Comparison of ENCODE assay signal across 1 cellular context in the genomic region with DNA sequence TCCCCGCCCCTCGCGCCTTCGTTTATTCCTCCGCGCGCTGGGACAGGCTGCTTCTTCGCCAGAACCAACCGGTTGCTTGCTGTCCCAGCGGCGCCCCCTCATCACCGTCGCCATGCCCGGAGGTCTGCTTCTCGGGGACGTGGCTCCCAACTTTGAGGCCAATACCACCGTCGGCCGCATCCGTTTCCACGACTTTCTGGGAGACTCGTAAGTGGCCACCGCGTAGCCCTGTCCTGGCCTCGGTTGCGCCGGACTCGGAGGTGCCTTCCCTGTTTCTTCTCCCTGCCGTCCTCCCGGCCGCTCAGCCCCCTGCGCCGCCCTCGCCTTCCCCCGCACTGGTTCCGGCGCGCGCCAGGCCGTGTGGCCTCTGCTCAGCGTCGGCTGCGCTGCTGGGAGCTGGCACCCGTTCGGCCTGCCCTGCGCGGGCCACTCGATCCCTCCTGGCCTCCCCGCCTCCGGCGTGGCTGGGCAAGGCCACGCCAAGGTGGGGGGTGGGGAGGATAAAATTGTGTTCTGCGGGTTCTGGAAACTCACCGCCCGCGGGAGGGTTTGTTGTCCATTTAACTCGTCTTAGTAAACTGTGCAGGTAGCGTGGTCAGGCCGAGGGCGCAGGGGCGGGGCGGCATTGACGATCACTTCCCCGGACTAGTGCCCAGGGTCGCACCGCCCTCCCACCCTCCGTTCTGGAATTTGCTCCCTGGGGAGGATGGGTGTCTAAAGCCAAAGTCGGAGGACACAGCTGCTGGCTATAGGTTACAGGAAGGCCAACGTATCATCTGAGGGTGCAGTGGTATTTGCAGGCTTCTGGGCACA.
TF ChIP-seq lines count a peak whose summit lies in the region.

A gene with protein sequence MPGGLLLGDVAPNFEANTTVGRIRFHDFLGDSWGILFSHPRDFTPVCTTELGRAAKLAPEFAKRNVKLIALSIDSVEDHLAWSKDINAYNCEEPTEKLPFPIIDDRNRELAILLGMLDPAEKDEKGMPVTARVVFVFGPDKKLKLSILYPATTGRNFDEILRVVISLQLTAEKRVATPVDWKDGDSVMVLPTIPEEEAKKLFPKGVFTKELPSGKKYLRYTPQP (plus strand): TSS at position 50 of the 813 bp plus-strand sequence. CDS start 63 bp downstream, at position 113.

TF ChIP-seq in GM12878, 131 proteins besides CTCF, POLR2A, EP300 and RAD21 (continued from another document and continues in another):
- TF ChIP-seq, protein P1, sequence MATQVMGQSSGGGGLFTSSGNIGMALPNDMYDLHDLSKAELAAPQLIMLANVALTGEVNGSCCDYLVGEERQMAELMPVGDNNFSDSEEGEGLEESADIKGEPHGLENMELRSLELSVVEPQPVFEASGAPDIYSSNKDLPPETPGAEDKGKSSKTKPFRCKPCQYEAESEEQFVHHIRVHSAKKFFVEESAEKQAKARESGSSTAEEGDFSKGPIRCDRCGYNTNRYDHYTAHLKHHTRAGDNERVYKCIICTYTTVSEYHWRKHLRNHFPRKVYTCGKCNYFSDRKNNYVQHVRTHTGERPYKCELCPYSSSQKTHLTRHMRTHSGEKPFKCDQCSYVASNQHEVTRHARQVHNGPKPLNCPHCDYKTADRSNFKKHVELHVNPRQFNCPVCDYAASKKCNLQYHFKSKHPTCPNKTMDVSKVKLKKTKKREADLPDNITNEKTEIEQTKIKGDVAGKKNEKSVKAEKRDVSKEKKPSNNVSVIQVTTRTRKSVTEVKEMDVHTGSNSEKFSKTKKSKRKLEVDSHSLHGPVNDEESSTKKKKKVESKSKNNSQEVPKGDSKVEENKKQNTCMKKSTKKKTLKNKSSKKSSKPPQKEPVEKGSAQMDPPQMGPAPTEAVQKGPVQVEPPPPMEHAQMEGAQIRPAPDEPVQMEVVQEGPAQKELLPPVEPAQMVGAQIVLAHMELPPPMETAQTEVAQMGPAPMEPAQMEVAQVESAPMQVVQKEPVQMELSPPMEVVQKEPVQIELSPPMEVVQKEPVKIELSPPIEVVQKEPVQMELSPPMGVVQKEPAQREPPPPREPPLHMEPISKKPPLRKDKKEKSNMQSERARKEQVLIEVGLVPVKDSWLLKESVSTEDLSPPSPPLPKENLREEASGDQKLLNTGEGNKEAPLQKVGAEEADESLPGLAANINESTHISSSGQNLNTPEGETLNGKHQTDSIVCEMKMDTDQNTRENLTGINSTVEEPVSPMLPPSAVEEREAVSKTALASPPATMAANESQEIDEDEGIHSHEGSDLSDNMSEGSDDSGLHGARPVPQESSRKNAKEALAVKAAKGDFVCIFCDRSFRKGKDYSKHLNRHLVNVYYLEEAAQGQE (IDR thresholded peaks at IDR 0.05; ENCODE audit: low read depth, low read length), result no peak
- TF ChIP-seq, protein P2, sequence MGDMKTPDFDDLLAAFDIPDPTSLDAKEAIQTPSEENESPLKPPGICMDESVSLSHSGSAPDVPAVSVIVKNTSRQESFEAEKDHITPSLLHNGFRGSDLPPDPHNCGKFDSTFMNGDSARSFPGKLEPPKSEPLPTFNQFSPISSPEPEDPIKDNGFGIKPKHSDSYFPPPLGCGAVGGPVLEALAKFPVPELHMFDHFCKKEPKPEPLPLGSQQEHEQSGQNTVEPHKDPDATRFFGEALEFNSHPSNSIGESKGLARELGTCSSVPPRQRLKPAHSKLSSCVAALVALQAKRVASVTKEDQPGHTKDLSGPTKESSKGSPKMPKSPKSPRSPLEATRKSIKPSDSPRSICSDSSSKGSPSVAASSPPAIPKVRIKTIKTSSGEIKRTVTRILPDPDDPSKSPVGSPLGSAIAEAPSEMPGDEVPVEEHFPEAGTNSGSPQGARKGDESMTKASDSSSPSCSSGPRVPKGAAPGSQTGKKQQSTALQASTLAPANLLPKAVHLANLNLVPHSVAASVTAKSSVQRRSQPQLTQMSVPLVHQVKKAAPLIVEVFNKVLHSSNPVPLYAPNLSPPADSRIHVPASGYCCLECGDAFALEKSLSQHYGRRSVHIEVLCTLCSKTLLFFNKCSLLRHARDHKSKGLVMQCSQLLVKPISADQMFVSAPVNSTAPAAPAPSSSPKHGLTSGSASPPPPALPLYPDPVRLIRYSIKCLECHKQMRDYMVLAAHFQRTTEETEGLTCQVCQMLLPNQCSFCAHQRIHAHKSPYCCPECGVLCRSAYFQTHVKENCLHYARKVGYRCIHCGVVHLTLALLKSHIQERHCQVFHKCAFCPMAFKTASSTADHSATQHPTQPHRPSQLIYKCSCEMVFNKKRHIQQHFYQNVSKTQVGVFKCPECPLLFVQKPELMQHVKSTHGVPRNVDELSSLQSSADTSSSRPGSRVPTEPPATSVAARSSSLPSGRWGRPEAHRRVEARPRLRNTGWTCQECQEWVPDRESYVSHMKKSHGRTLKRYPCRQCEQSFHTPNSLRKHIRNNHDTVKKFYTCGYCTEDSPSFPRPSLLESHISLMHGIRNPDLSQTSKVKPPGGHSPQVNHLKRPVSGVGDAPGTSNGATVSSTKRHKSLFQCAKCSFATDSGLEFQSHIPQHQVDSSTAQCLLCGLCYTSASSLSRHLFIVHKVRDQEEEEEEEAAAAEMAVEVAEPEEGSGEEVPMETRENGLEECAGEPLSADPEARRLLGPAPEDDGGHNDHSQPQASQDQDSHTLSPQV (IDR thresholded peaks at IDR 0.05), result no peak
- TF ChIP-seq, protein P3, sequence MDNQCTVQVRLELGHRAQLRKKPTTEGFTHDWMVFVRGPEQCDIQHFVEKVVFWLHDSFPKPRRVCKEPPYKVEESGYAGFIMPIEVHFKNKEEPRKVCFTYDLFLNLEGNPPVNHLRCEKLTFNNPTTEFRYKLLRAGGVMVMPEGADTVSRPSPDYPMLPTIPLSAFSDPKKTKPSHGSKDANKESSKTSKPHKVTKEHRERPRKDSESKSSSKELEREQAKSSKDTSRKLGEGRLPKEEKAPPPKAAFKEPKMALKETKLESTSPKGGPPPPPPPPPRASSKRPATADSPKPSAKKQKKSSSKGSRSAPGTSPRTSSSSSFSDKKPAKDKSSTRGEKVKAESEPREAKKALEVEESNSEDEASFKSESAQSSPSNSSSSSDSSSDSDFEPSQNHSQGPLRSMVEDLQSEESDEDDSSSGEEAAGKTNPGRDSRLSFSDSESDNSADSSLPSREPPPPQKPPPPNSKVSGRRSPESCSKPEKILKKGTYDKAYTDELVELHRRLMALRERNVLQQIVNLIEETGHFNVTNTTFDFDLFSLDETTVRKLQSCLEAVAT (IDR thresholded peaks at IDR 0.05), result no peak
- TF ChIP-seq SMAD5 (IDR thresholded peaks at IDR 0.05; ENCODE audit: low read depth) (0 out of 2 replicates have a peak, but pooled peaks have one; percentile 35), ZNF274 (IDR thresholded peaks at IDR 0.05; ENCODE audit: insufficient read depth, insufficient read length) (no peak), CEBPB (IDR thresholded peaks at IDR 0.05; ENCODE audit: borderline replicate concordance in 1 of 2, low read depth in 2 of 2, low read length in 2 of 2) (no peak), NFYA (IDR thresholded peaks at IDR 0.05; ENCODE audit: borderline replicate concordance, low read depth, low read length) (no peak), GABPA (IDR thresholded peaks at IDR 0.05; ENCODE audit: low read depth) (no peak), POLR2AphosphoS2 (IDR thresholded peaks at IDR 0.05; ENCODE audit: low read depth, low read length) (no peak; the same call in 1 of the 2 replicates), MYB (IDR thresholded peaks at IDR 0.05; ENCODE audit: borderline replicate concordance, low read depth, low read length) (no peak), SP1 (IDR thresholded peaks at IDR 0.05; ENCODE audit: low read depth, low read length) (no peak), BHLHE40 (IDR thresholded peaks at IDR 0.05; ENCODE audit: borderline replicate concordance in 1 of 2, low read depth in 2 of 2, low read length in 1 of 2) (no peak; a peak in 1 of 4 replicates), BCL11A (IDR thresholded peaks at IDR 0.05; ENCODE audit: low read depth, low read length) (no peak), IRF4 (IDR thresholded peaks at IDR 0.05; ENCODE audit: low read depth, low read length) (no peak), RELA (IDR thresholded peaks at IDR 0.05; ENCODE audit: borderline replicate concordance, partially characterized antibody) (no peak), TARDBP (IDR thresholded peaks at IDR 0.05; ENCODE audit: borderline replicate concordance) (no peak), NBN (IDR thresholded peaks at IDR 0.05) (no peak), GATAD2B (conservative IDR thresholded peaks at IDR 0.05; ENCODE audit: low read depth) (no peak; the same call in 1 of the 2 replicates), ETV6 (conservative IDR thresholded peaks at IDR 0.05 in 1 of 2, IDR thresholded peaks at IDR 0.05 in 1 of 2; ENCODE audit: borderline replicate concordance in 1 of 2, low read depth in 1 of 2) (no peak), CBFB (IDR thresholded peaks at IDR 0.05; ENCODE audit: low read depth) (no peak), ZBED1 (IDR thresholded peaks at IDR 0.05; ENCODE audit: borderline replicate concordance) (no peak), BACH1 (IDR thresholded peaks at IDR 0.05; ENCODE audit: borderline replicate concordance) (no peak), RBBP5 (conservative IDR thresholded peaks at IDR 0.05) (no peak), WRNIP1 (IDR thresholded peaks at IDR 0.05; ENCODE audit: borderline replicate concordance, low read depth, low read length) (no peak), ZZZ3 (IDR thresholded peaks at IDR 0.05; ENCODE audit: control insufficient read depth, insufficient read length, low read depth) (no peak), HDAC6 (IDR thresholded peaks at IDR 0.05; ENCODE audit: unreplicated experiment) (no peak)
- TF ChIP-seq, protein P4, sequence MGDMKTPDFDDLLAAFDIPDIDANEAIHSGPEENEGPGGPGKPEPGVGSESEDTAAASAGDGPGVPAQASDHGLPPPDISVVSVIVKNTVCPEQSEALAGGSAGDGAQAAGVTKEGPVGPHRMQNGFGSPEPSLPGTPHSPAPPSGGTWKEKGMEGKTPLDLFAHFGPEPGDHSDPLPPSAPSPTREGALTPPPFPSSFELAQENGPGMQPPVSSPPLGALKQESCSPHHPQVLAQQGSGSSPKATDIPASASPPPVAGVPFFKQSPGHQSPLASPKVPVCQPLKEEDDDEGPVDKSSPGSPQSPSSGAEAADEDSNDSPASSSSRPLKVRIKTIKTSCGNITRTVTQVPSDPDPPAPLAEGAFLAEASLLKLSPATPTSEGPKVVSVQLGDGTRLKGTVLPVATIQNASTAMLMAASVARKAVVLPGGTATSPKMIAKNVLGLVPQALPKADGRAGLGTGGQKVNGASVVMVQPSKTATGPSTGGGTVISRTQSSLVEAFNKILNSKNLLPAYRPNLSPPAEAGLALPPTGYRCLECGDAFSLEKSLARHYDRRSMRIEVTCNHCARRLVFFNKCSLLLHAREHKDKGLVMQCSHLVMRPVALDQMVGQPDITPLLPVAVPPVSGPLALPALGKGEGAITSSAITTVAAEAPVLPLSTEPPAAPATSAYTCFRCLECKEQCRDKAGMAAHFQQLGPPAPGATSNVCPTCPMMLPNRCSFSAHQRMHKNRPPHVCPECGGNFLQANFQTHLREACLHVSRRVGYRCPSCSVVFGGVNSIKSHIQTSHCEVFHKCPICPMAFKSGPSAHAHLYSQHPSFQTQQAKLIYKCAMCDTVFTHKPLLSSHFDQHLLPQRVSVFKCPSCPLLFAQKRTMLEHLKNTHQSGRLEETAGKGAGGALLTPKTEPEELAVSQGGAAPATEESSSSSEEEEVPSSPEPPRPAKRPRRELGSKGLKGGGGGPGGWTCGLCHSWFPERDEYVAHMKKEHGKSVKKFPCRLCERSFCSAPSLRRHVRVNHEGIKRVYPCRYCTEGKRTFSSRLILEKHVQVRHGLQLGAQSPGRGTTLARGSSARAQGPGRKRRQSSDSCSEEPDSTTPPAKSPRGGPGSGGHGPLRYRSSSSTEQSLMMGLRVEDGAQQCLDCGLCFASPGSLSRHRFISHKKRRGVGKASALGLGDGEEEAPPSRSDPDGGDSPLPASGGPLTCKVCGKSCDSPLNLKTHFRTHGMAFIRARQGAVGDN (IDR thresholded peaks at IDR 0.05), result 0 out of 2 replicates have a peak, but pooled peaks have one; percentile 8
- TF ChIP-seq, protein P5, sequence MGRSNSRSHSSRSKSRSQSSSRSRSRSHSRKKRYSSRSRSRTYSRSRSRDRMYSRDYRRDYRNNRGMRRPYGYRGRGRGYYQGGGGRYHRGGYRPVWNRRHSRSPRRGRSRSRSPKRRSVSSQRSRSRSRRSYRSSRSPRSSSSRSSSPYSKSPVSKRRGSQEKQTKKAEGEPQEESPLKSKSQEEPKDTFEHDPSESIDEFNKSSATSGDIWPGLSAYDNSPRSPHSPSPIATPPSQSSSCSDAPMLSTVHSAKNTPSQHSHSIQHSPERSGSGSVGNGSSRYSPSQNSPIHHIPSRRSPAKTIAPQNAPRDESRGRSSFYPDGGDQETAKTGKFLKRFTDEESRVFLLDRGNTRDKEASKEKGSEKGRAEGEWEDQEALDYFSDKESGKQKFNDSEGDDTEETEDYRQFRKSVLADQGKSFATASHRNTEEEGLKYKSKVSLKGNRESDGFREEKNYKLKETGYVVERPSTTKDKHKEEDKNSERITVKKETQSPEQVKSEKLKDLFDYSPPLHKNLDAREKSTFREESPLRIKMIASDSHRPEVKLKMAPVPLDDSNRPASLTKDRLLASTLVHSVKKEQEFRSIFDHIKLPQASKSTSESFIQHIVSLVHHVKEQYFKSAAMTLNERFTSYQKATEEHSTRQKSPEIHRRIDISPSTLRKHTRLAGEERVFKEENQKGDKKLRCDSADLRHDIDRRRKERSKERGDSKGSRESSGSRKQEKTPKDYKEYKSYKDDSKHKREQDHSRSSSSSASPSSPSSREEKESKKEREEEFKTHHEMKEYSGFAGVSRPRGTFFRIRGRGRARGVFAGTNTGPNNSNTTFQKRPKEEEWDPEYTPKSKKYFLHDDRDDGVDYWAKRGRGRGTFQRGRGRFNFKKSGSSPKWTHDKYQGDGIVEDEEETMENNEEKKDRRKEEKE (IDR thresholded peaks at IDR 0.05), result no peak
- TF ChIP-seq, protein P6, sequence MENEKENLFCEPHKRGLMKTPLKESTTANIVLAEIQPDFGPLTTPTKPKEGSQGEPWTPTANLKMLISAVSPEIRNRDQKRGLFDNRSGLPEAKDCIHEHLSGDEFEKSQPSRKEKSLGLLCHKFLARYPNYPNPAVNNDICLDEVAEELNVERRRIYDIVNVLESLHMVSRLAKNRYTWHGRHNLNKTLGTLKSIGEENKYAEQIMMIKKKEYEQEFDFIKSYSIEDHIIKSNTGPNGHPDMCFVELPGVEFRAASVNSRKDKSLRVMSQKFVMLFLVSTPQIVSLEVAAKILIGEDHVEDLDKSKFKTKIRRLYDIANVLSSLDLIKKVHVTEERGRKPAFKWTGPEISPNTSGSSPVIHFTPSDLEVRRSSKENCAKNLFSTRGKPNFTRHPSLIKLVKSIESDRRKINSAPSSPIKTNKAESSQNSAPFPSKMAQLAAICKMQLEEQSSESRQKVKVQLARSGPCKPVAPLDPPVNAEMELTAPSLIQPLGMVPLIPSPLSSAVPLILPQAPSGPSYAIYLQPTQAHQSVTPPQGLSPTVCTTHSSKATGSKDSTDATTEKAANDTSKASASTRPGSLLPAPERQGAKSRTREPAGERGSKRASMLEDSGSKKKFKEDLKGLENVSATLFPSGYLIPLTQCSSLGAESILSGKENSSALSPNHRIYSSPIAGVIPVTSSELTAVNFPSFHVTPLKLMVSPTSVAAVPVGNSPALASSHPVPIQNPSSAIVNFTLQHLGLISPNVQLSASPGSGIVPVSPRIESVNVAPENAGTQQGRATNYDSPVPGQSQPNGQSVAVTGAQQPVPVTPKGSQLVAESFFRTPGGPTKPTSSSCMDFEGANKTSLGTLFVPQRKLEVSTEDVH (IDR thresholded peaks at IDR 0.05; ENCODE audit: low read depth, partially characterized antibody), result no peak
- TF ChIP-seq, protein P7, sequence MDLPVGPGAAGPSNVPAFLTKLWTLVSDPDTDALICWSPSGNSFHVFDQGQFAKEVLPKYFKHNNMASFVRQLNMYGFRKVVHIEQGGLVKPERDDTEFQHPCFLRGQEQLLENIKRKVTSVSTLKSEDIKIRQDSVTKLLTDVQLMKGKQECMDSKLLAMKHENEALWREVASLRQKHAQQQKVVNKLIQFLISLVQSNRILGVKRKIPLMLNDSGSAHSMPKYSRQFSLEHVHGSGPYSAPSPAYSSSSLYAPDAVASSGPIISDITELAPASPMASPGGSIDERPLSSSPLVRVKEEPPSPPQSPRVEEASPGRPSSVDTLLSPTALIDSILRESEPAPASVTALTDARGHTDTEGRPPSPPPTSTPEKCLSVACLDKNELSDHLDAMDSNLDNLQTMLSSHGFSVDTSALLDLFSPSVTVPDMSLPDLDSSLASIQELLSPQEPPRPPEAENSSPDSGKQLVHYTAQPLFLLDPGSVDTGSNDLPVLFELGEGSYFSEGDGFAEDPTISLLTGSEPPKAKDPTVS (IDR thresholded peaks at IDR 0.05; ENCODE audit: low read depth, low read length), result no peak
